In genomic region chr11:67369801-67370284, GRCh38 we compare ENCODE assay signal across 14 cellular contexts. TPM values are rescaled to one million over a fixed set of nuclear protein-coding genes. Genes with fewer than 3 reads are reported as not detected.
DNase-seq lines count a peak whose midpoint lies in the region; ATAC-seq and TF ChIP-seq lines count a peak whose summit lies in the region.
"Had no signal": no experiment of that assay in that cellular context is flagged by ENCODE, and none has a peak within 500 bp of the region (broad histone marks: within the 10 kb centered on the region; RNA-seq: fewer than 3 reads in every experiment).

No MANE protein-coding gene starts in this region.

- H3K14ac ChIP-seq in neuronal stem cell (ENCODE audit: low read length), result no peak overlapping the region

- no peak overlapping the region for H2BK15ac ChIP-seq in neuronal stem cell (ENCODE audit: low read length)

- H3K9me3 ChIP-seq in Karpas-422 (ENCODE audit: low read length), result no peaks in the 10 kb centered on the region
- H3K9me3 ChIP-seq in esophagus (ENCODE audit: control insufficient read depth in 2 of 2, insufficient read depth in 1 of 2, low read depth in 1 of 2, low read length in 1 of 2), result no peaks in the 10 kb centered on the region
- H3K9me3 ChIP-seq in neuronal stem cell (replicated peaks in 1 of 2; ENCODE audit: control insufficient read depth in 2 of 2, insufficient read depth in 1 of 2, low read depth in 1 of 2, low read length in 2 of 2), result no peaks in the 10 kb centered on the region
- H3K9me3 ChIP-seq: suprapubic skin had no signal

- peaks cover 14% of the 10 kb centered on the region for H4K20me1 ChIP-seq in Karpas-422 (ENCODE audit: insufficient read depth, low read depth, low read length)

- peaks cover 44% of the 10 kb centered on the region for H3K79me2 ChIP-seq in Karpas-422 (ENCODE audit: low read length)

- no peak overlapping the region for H3K4ac ChIP-seq in neuronal stem cell (ENCODE audit: low read length)

- H3K4me1 ChIP-seq in Karpas-422 (ENCODE audit: low read length), result peaks cover 93% of the 10 kb centered on the region
- peaks cover 9 to 46% of the 10 kb centered on the region in 2 donors for H3K4me1 ChIP-seq in esophagus (ENCODE audit: control insufficient read depth in 2 of 2, insufficient read depth in 2 of 2, low read length in 1 of 2)
- peaks cover 27 to 32% of the 10 kb centered on the region in 2 donors for H3K4me1 ChIP-seq in neuronal stem cell (ENCODE audit: control insufficient read depth in 2 of 2, insufficient read depth in 1 of 2, low read depth in 1 of 2, low read length in 2 of 2)

- H2BK120ac ChIP-seq in neuronal stem cell (ENCODE audit: low read depth, low read length), result no peak overlapping the region

- H2AFZ ChIP-seq in Karpas-422 (ENCODE audit: low read length) (no peak overlapping the region), neuronal stem cell (ENCODE audit: low read length) (no peak overlapping the region)

- H3K9ac ChIP-seq in Karpas-422 (ENCODE audit: low read length) (no peak overlapping the region), neuronal stem cell (ENCODE audit: low read depth, low read length, poor library complexity) (peak overlapping the region; percentile 50)

- H3K27me3 ChIP-seq in Karpas-422 (ENCODE audit: low read length), result no peaks in the 10 kb centered on the region
- no peaks in the 10 kb centered on the region for H3K27me3 ChIP-seq in esophagus (ENCODE audit: control insufficient read depth in 1 of 2, insufficient read depth in 2 of 2, low read length in 2 of 2)
- H3K27me3 ChIP-seq in neuronal stem cell (ENCODE audit: control insufficient read depth in 3 of 3, insufficient read depth in 3 of 3, low read depth in 1 of 3, low read length in 3 of 3), result peaks cover 0 to 6% (median 0%) of the 10 kb centered on the region in 3 experiments
- H3K27me3 ChIP-seq: suprapubic skin had no signal

- H3K4me2 ChIP-seq in Karpas-422 (ENCODE audit: low read depth, low read length, poor library complexity, severe bottlenecking) (peak overlapping the region; percentile 84), neuronal stem cell (ENCODE audit: insufficient read depth, low read length, poor library complexity, severe bottlenecking) (no peak overlapping the region)

- 56 to 62% methylated on average over 12 of the region's 12 CpGs for WGBS in esophagus, 2 donors
- WGBS in neuronal stem cell (ENCODE audit: extremely low coverage in 2 of 2, insufficient read length in 2 of 2, insufficient replicate concordance in 1 of 2), 2 donors, result no CpG with 5 or more reads among the region's 12 CpGs

- H3K36me3 ChIP-seq in Karpas-422 (ENCODE audit: insufficient read depth, low read length) (0 out of 2 replicates have a peak, but pooled peaks cover 2% of the 10 kb centered on the region), esophagus (ENCODE audit: control insufficient read depth in 2 of 2, insufficient read depth in 2 of 2, low read length in 1 of 2) (no peaks in the 10 kb centered on the region), neuronal stem cell (replicated peaks in 1 of 2; ENCODE audit: control insufficient read depth in 2 of 2, insufficient read depth in 2 of 2, low read length in 2 of 2) (peaks cover 0 to 10% of the 10 kb centered on the region in 2 donors)

- peak overlapping the region; percentile 16 for H2AK5ac ChIP-seq in neuronal stem cell (ENCODE audit: low read depth, low read length)

- H2BK5ac ChIP-seq in neuronal stem cell (ENCODE audit: low read length), result no peak overlapping the region

- no peaks in the 10 kb centered on the region for H3K9me2 ChIP-seq in Karpas-422 (replicated peaks; ENCODE audit: insufficient read depth, low read length)

- H3K4me3 ChIP-seq in AG09309 (ENCODE audit: control insufficient read depth, low read depth, low read length), result peak overlapping the region; percentile 3; the same call in 1 of the 2 replicates
- no peak overlapping the region for H3K4me3 ChIP-seq in Karpas-422 (ENCODE audit: low read length)
- no peak overlapping the region for H3K4me3 ChIP-seq in esophagus (ENCODE audit: low read depth in 1 of 2, low read length in 2 of 2)
- H3K4me3 ChIP-seq in neuronal stem cell (ENCODE audit: low read length in 2 of 2), result no peak overlapping the region
- H3K4me3 ChIP-seq: suprapubic skin had no signal

- peak overlapping the region; percentile 38 for H3K18ac ChIP-seq in neuronal stem cell (ENCODE audit: low read length)

- peak overlapping the region; percentile 21; the same call in 1 of the 2 replicates for H3K27ac ChIP-seq in Karpas-422 (ENCODE audit: low read length)
- H3K27ac ChIP-seq in esophagus (ENCODE audit: low read depth in 2 of 2, low read length in 1 of 2), result peak overlapping the region; percentile 27 to 41
- H3K27ac ChIP-seq in neuronal stem cell (replicated peaks; ENCODE audit: low read length), result no peak overlapping the region

- no peak for TF ChIP-seq CTCF in AG09309 (IDR thresholded peaks at IDR 0.05; ENCODE audit: control insufficient read depth, insufficient read depth, low read depth, low read length, missing control alignments)

- no peak for ATAC-seq in HG02588 (IDR thresholded peaks at IDR 0.05; ENCODE audit: unreplicated experiment)
- no peak for ATAC-seq in HG02970 (IDR thresholded peaks at IDR 0.05; ENCODE audit: low FRiP score, unreplicated experiment)
- ATAC-seq: activated T-cell treated with anti-CD3 and anti-CD28 coated beads, Interleukin-2, amount 50 U/mL, for 4 hours; esophagus mucosa; Right ventricle myocardium inferior had no signal

- peaks cover 10% of the 10 kb centered on the region for H3K79me1 ChIP-seq in neuronal stem cell (ENCODE audit: low read depth, low read length)

- no peak overlapping the region for H4K8ac ChIP-seq in neuronal stem cell (ENCODE audit: low read depth, low read length)

- H4K91ac ChIP-seq in neuronal stem cell (ENCODE audit: low read depth, low read length, poor library complexity), result no peak overlapping the region

- no peak overlapping the region for H2BK12ac ChIP-seq in neuronal stem cell (ENCODE audit: low read length)

- DNase-seq in AG09309 (ENCODE audit: low read depth), result no peak
- DNase-seq in Karpas-422, result no peak
- DNase-seq in neuronal stem cell (ENCODE audit: low spot score), result no peak
- DNase-seq in GM19238 (ENCODE audit: insufficient read length, low spot score), result no peak
- DNase-seq in hippocampal formation (lab: John Stamatoyannopoulos, UW), result no peak
- DNase-seq: activated T-cell treated with anti-CD3 and anti-CD28 coated beads, Interleukin-2, amount 50 U/mL, for 4 hours; NCI-H510A treated with DMSO at 0.1 percent for 48 hours had no signal

- no peak overlapping the region for H3K23ac ChIP-seq in neuronal stem cell (ENCODE audit: low read depth, low read length, poor library complexity)

RNA-seq across cellular contexts. Expression of gene CLCF1, which starts 3.6 kb away (rescaled TPM):
- 6.4 and 13.9 TPM in 2 replicates for total RNA-seq in Karpas-422 (2014; rRNA removed; shearing (Covaris generic); ENCODE audit: low replicate concordance)
- polyA plus RNA-seq in esophagus, result 1 to 10 TPM; 1.4 to 2.2 TPM
- polyA plus RNA-seq in neuronal stem cell (2013, experiment 1 of 2), result 3.4 TPM
- 3.3 TPM for polyA plus RNA-seq in neuronal stem cell (2013, experiment 2 of 2)

RNA-seq across cellular contexts. Expression of gene POLD4, which starts 16.5 kb away (rescaled TPM):
- total RNA-seq in Karpas-422 (2014; rRNA removed; shearing (Covaris generic); ENCODE audit: low replicate concordance), result 362 and 684 TPM in 2 replicates
- 100 to 1,000 TPM; 112 to 114 TPM for polyA plus RNA-seq in esophagus
- 11.9 TPM for polyA plus RNA-seq in neuronal stem cell (2013, experiment 1 of 2)
- polyA plus RNA-seq in neuronal stem cell (2013, experiment 2 of 2), result 10.9 TPM

RNA-seq across cellular contexts. Expression of gene RAD9A, which starts 21.9 kb away (rescaled TPM):
- 14.8 and 19.2 TPM in 2 replicates for total RNA-seq in Karpas-422 (2014; rRNA removed; shearing (Covaris generic); ENCODE audit: low replicate concordance)
- 10 to 100 TPM; 17.5 to 26.2 TPM for polyA plus RNA-seq in esophagus
- polyA plus RNA-seq in neuronal stem cell (2013, experiment 1 of 2), result 29.1 TPM
- 29.1 TPM for polyA plus RNA-seq in neuronal stem cell (2013, experiment 2 of 2)

RNA-seq across cellular contexts. Expression of gene PPP1CA, which starts 31.8 kb away (rescaled TPM):
- total RNA-seq in Karpas-422 (2014; rRNA removed; shearing (Covaris generic); ENCODE audit: low replicate concordance), result 218 and 332 TPM in 2 replicates
- polyA plus RNA-seq in esophagus, result 100 to 1,000 TPM; 105 to 149 TPM
- polyA plus RNA-seq in neuronal stem cell (2013, experiment 1 of 2), result 114 TPM
- 112 TPM for polyA plus RNA-seq in neuronal stem cell (2013, experiment 2 of 2)

RNA-seq across cellular contexts. Expression of gene TBC1D10C, which starts 34.0 kb away (rescaled TPM):
- 52.4 and 122 TPM in 2 replicates for total RNA-seq in Karpas-422 (2014; rRNA removed; shearing (Covaris generic); ENCODE audit: low replicate concordance)
- polyA plus RNA-seq in esophagus, result 1 to 10 TPM; 3.9 to 6.2 TPM
- polyA plus RNA-seq in neuronal stem cell (2013, experiment 1 of 2), result 0.36 TPM
- polyA plus RNA-seq in neuronal stem cell (2013, experiment 2 of 2), result 0.53 TPM
- total RNA-seq: bronchial epithelial cell had no signal
